29 cellular contexts compared by ENCODE assay signal in the genomic region with DNA sequence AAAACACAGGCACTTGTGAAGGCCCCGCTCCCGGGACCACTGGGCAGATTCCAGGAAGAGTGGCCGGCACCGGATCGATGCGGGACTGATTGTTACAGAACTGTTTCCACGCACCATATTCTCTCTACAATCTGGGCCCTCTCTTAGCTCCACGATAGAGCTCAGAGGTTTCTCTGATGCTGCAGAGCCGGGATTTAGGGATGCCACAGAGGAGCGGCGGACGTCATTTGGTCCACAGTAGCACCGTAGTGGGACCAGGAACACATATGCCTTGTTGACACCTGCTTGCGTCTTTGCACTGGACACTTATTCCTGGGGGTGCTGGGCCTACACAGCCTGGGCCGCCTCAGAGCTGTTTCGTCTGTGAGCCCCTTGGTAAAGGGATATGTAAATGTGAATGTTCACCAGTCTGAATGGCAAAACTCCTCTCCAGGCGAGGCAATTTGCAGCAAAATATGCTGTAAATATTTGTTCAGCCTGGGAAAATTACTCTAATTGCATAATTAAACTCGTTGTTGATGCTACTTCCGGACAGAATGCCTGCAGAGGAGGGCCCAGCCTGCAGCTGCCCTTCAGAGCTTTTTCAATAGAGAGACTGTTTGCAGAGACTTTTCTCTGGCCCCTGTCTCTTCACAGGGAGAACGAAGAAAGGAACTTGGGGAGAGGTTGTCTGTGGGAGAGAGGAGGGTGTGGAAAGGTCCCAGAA. TPM values are rescaled to one million over a fixed set of nuclear protein-coding genes. Genes with fewer than 3 reads are reported as not detected.
A peak's percentile ranks its signal among the peaks of the same experiment; 100 is the strongest.
DNase-seq lines count a peak whose midpoint lies in the region; ATAC-seq and FAIRE-seq lines count a peak whose summit lies in the region.
"Had no signal": no experiment of that assay in that cellular context is flagged by ENCODE, and none has a peak within 500 bp of the region (broad histone marks: within the 10 kb centered on the region; RNA-seq: fewer than 3 reads in every experiment).

No MANE protein-coding gene starts in this region.

- no peaks in the 10 kb centered on the region for H3K4me1 Mint-ChIP-seq in activated T-helper 2 cell treated with anti-CD3 and anti-CD28 coated beads, Interferon-gamma antibody, Interleukin-2, Interleukin-4, amounts not matched to agents 10 μg/mL and 5 μg/mL and 100 μg/mL, durations not matched to agents 14 hours and 24 hours and 36 hours (ENCODE audit: low read depth)
- H3K4me1 Mint-ChIP-seq: naive thymus-derived CD4-positive, alpha-beta T cell; stimulated activated effector memory CD8-positive, alpha-beta T cell treated with anti-CD3 and anti-CD28 coated beads, Interleukin-12 subunit alpha, Interleukin-12 subunit beta, amount 100 ng/mL, for 72 hours had no signal

- H3K9me3 Mint-ChIP-seq in activated T-helper 2 cell treated with anti-CD3 and anti-CD28 coated beads, Interferon-gamma antibody, Interleukin-2, Interleukin-4, amounts not matched to agents 10 μg/mL and 5 μg/mL and 100 μg/mL, durations not matched to agents 14 hours and 24 hours and 36 hours: no peaks in the 10 kb centered on the region
- H3K9me3 Mint-ChIP-seq: CD8-positive, alpha-beta T cell; naive thymus-derived CD4-positive, alpha-beta T cell; stimulated activated effector memory CD8-positive, alpha-beta T cell treated with anti-CD3 and anti-CD28 coated beads, Interleukin-12 subunit alpha, Interleukin-12 subunit beta, amount 100 ng/mL, for 72 hours; WTC11 had no signal

- no peaks in the 10 kb centered on the region for H3K36me3 Mint-ChIP-seq in activated T-helper 2 cell treated with anti-CD3 and anti-CD28 coated beads, Interferon-gamma antibody, Interleukin-2, Interleukin-4, amounts not matched to agents 10 μg/mL and 5 μg/mL and 100 μg/mL, durations not matched to agents 14 hours and 24 hours and 36 hours (ENCODE audit: low read depth)
- H3K36me3 Mint-ChIP-seq: CD8-positive, alpha-beta T cell; naive thymus-derived CD4-positive, alpha-beta T cell; WTC11 had no signal

- no peak for FAIRE-seq in RCC 7860 (lab: Jason Lieb, UNC)
- FAIRE-seq: bronchial epithelial cell had no signal

- peak overlapping the region; percentile 64 to 65 for H3K27ac ChIP-seq in mucosa of rectum (ENCODE audit: low read depth in 2 of 2, low read length in 2 of 2)
- H3K27ac ChIP-seq: prostate gland, skin epidermis, testis had no signal

- no peak overlapping the region for H3K4me3 ChIP-seq in mucosa of rectum (ENCODE audit: low read length in 2 of 2)
- H3K4me3 ChIP-seq: adrenal gland, prostate gland, skin epidermis, testis had no signal

- intact Hi-C loops in activated T-helper 2 cell treated with anti-CD3 and anti-CD28 coated beads, Interferon-gamma antibody, Interleukin-2, Interleukin-4, amounts not matched to agents 10 μg/mL and 5 μg/mL and 100 μg/mL, durations not matched to agents 14 hours and 24 hours and 36 hours (cut with micrococcal nuclease): no loop called here

- H3K9ac ChIP-seq in mucosa of rectum (ENCODE audit: low read depth in 1 of 2, low read length in 2 of 2): peak overlapping the region; percentile 24 to 38

- peaks cover 32 to 63% of the 10 kb centered on the region in 2 donors for H3K4me1 ChIP-seq in mucosa of rectum (ENCODE audit: control insufficient read depth in 2 of 2, insufficient read depth in 2 of 2, low read length in 2 of 2)
- H3K4me1 ChIP-seq: adrenal gland, prostate gland, testis had no signal

- no peak overlapping the region for H3K4me3 Mint-ChIP-seq in activated T-helper 2 cell treated with anti-CD3 and anti-CD28 coated beads, Interferon-gamma antibody, Interleukin-2, Interleukin-4, amounts not matched to agents 10 μg/mL and 5 μg/mL and 100 μg/mL, durations not matched to agents 14 hours and 24 hours and 36 hours (ENCODE audit: low read depth)
- H3K4me3 Mint-ChIP-seq: activated CD8-positive, alpha-beta T cell treated with anti-CD3 and anti-CD28 coated beads, Interleukin-2, amount 10 ng/mL, durations not matched to agents 7 days and 5 days; CD8-positive, alpha-beta T cell; naive thymus-derived CD4-positive, alpha-beta T cell; stimulated activated effector memory CD8-positive, alpha-beta T cell treated with anti-CD3 and anti-CD28 coated beads, Interleukin-12 subunit alpha, Interleukin-12 subunit beta, amount 100 ng/mL, for 72 hours; WTC11 had no signal

- H3K27ac Mint-ChIP-seq in activated T-helper 2 cell treated with anti-CD3 and anti-CD28 coated beads, Interferon-gamma antibody, Interleukin-2, Interleukin-4, amounts not matched to agents 10 μg/mL and 5 μg/mL and 100 μg/mL, durations not matched to agents 14 hours and 24 hours and 36 hours: no peak overlapping the region
- H3K27ac Mint-ChIP-seq: activated CD8-positive, alpha-beta T cell treated with anti-CD3 and anti-CD28 coated beads, Interleukin-2, amount 10 ng/mL, durations not matched to agents 7 days and 5 days; CD8-positive, alpha-beta T cell; naive thymus-derived CD4-positive, alpha-beta T cell; stimulated activated effector memory CD8-positive, alpha-beta T cell treated with anti-CD3 and anti-CD28 coated beads, Interleukin-12 subunit alpha, Interleukin-12 subunit beta, amount 100 ng/mL, for 72 hours; WTC11 had no signal

- H3K27me3 Mint-ChIP-seq in activated T-helper 2 cell treated with anti-CD3 and anti-CD28 coated beads, Interferon-gamma antibody, Interleukin-2, Interleukin-4, amounts not matched to agents 10 μg/mL and 5 μg/mL and 100 μg/mL, durations not matched to agents 14 hours and 24 hours and 36 hours (ENCODE audit: low read depth): peaks cover 10% of the 10 kb centered on the region

- peak; percentile 98 for DNase-seq in NCI-H146 (lab: John Stamatoyannopoulos, UW)
- peak; percentile 85 for DNase-seq in NCI-H748 treated with DMSO at 0.1 percent for 48 hours (lab: John Stamatoyannopoulos, UW)
- no peak for DNase-seq in RCC 7860 (ENCODE audit: low spot score)
- no peak for DNase-seq in activated T-helper 2 cell treated with anti-CD3 and anti-CD28 coated beads, Interferon-gamma antibody, Interleukin-2, Interleukin-4, amounts not matched to agents 10 μg/mL and 5 μg/mL and 100 μg/mL, durations not matched to agents 14 hours and 24 hours and 36 hours (ENCODE audit: low spot score)
- DNase-seq: activated CD8-positive, alpha-beta T cell treated with anti-CD3 and anti-CD28 coated beads, Interleukin-2, amount 10 ng/mL, durations not matched to agents 7 days and 5 days; activated naive CD4-positive, alpha-beta T cell; adrenal gland; CD8-positive, alpha-beta T cell; cortex of kidney; GF-D8; IMR-90; mesendoderm; naive thymus-derived CD4-positive, alpha-beta T cell; NCI-H1694; NCI-H446 treated with DMSO at 0.1 percent for 48 hours; stimulated activated CD4-positive, alpha-beta T cell treated with anti-CD3 and anti-CD28 coated beads, Interleukin-2, amount 100 ng/mL, for 24 hours; T-helper 9 cell; testis had no signal

- H3K9me3 ChIP-seq in mucosa of rectum (ENCODE audit: control insufficient read depth in 2 of 2, low read length in 2 of 2): no peaks in the 10 kb centered on the region
- H3K9me3 ChIP-seq: adrenal gland, prostate gland, testis had no signal

- no peaks in the 10 kb centered on the region for H3K27me3 ChIP-seq in mucosa of rectum (ENCODE audit: control insufficient read depth in 2 of 2, insufficient read depth in 2 of 2, low read length in 2 of 2)
- H3K27me3 ChIP-seq: testis had no signal

- H3K36me3 ChIP-seq in mucosa of rectum (ENCODE audit: control insufficient read depth in 2 of 2, insufficient read depth in 2 of 2, low read length in 2 of 2): peaks cover 4 to 10% of the 10 kb centered on the region in 2 donors
- H3K36me3 ChIP-seq: adrenal gland, prostate gland had no signal

- no peak for ATAC-seq in activated CD4-positive, CD25-positive, alpha-beta regulatory T cell treated with anti-CD3 and anti-CD28 coated beads, Interleukin-2, amount 50 U/mL, for 24 hours
- ATAC-seq in GM19035 (IDR thresholded peaks at IDR 0.05; ENCODE audit: unreplicated experiment): no peak
- ATAC-seq: activated CD8-positive, alpha-beta T cell treated with anti-CD3 and anti-CD28 coated beads, Interleukin-2, amount 10 ng/mL, durations not matched to agents 7 days and 5 days; CD8-positive, alpha-beta T cell; naive thymus-derived CD4-positive, alpha-beta T cell; stimulated activated effector memory CD8-positive, alpha-beta T cell treated with anti-CD3 and anti-CD28 coated beads, Interleukin-12 subunit alpha, Interleukin-12 subunit beta, amount 100 ng/mL, for 72 hours; WTC11 had no signal

RNA-seq across cellular contexts. Expression of gene PCK1, which starts 9.4 kb away (rescaled TPM):
- not detected in 2 replicates for total RNA-seq in activated T-helper 2 cell treated with anti-CD3 and anti-CD28 coated beads, Interferon-gamma antibody, Interleukin-2, Interleukin-4, amounts not matched to agents 10 μg/mL and 5 μg/mL and 100 μg/mL, durations not matched to agents 14 hours and 24 hours and 36 hours
- total RNA-seq: activated CD8-positive, alpha-beta T cell treated with anti-CD3 and anti-CD28 coated beads, Interleukin-2, amount 10 ng/mL, durations not matched to agents 7 days and 5 days; bronchial epithelial cell; CD8-positive, alpha-beta T cell; glomerular endothelial cell; IMR-90; naive thymus-derived CD4-positive, alpha-beta T cell had no signal

RNA-seq across cellular contexts. Expression of gene CTCFL, which starts 45.4 kb away (rescaled TPM):
- not detected in 2 replicates for total RNA-seq in activated T-helper 2 cell treated with anti-CD3 and anti-CD28 coated beads, Interferon-gamma antibody, Interleukin-2, Interleukin-4, amounts not matched to agents 10 μg/mL and 5 μg/mL and 100 μg/mL, durations not matched to agents 14 hours and 24 hours and 36 hours
- total RNA-seq: activated CD8-positive, alpha-beta T cell treated with anti-CD3 and anti-CD28 coated beads, Interleukin-2, amount 10 ng/mL, durations not matched to agents 7 days and 5 days; bronchial epithelial cell; CD8-positive, alpha-beta T cell; fibroblast of lung; glomerular endothelial cell; H4; IMR-90; naive thymus-derived CD4-positive, alpha-beta T cell had no signal

RNA-seq across cellular contexts. Expression of gene ZBP1, which starts 49.9 kb away (rescaled TPM):
- total RNA-seq in activated T-helper 2 cell treated with anti-CD3 and anti-CD28 coated beads, Interferon-gamma antibody, Interleukin-2, Interleukin-4, amounts not matched to agents 10 μg/mL and 5 μg/mL and 100 μg/mL, durations not matched to agents 14 hours and 24 hours and 36 hours: 0.32 and 0.62 TPM in 2 replicates
- total RNA-seq: bronchial epithelial cell, fibroblast of lung, glomerular endothelial cell, H4, IMR-90, WTC11 had no signal

Comparison
In these comparisons a context has a peak if more than half of its experiments do, and no peak if none do; other contexts are left out.
1. DNase-seq: peak in NCI-H146 (single experiment) and NCI-H748 treated with DMSO at 0.1 percent for 48 hours (single experiment); none in RCC 7860 (single experiment) and activated T-helper 2 cell treated with anti-CD3 and anti-CD28 coated beads, Interferon-gamma antibody, Interleukin-2, Interleukin-4, amounts not matched to agents 10 μg/mL and 5 μg/mL and 100 μg/mL, durations not matched to agents 14 hours and 24 hours and 36 hours (single experiment).